ENCODE assay signal across 20 cellular contexts in the genomic region with DNA sequence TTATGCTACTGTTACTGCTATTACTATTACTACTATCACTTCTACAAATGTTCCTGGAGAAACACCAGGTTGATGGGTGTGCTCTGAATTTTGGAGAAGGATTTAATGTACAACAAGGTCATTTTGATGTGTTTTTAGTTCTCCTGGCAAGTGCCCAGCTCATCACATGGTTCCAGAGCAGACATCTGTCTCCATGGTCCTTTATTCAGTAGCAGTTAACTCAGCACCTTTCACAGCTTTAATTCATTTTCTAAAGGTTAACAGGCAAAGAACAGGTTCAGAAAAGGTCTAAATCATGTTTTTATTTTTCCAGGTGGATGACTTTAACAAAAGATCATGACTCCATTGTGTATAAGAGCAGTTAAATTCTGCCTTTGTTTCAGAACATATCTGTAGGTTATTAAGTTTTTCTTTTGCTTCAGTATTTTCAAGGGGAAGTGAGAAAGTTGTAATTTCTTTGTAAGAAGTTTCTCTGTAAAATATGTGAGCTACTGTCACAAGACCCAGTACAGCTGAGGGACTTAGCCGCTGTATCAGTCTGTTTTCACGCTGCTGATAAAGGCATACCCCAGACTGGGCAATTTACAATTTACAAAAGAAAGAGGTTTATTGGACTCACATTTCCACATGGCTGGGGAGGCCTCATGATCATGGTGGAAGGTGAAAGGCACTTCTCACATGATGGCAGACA. TPM values are rescaled to one million over a fixed set of nuclear protein-coding genes. Genes with fewer than 3 reads are reported as not detected.
DNase-seq lines count a peak whose midpoint lies in the region; ATAC-seq and TF ChIP-seq lines count a peak whose summit lies in the region.
"Had no signal": no experiment of that assay in that cellular context is flagged by ENCODE, and none has a peak within 500 bp of the region (broad histone marks: within the 10 kb centered on the region; RNA-seq: fewer than 3 reads in every experiment).

No MANE protein-coding gene starts in this region.

- TF ChIP-seq POLR2A in GM18505 (IDR thresholded peaks at IDR 0.05; ENCODE audit: borderline replicate concordance, extremely low read depth, insufficient read depth, insufficient read length) (no peak), transverse colon (IDR thresholded peaks at IDR 0.05) (no peak)

- ATAC-seq in GM18505 (IDR thresholded peaks at IDR 0.05; ENCODE audit: unreplicated experiment) (peak; percentile 69), GM19463 (IDR thresholded peaks at IDR 0.05; ENCODE audit: unreplicated experiment) (peak; percentile 70), HG02938 (IDR thresholded peaks at IDR 0.05; ENCODE audit: unreplicated experiment) (peak; percentile 61)
- ATAC-seq: body of pancreas, right lobe of liver had no signal

- no peak for TF ChIP-seq EP300 in transverse colon (IDR thresholded peaks at IDR 0.05; ENCODE audit: low read depth)

- H3K36me3 ChIP-seq in transverse colon: peaks cover 0 to 13% (median 0%) of the 10 kb centered on the region in 4 donors
- H3K36me3 ChIP-seq: right lobe of liver had no signal

- H3K27ac ChIP-seq in transverse colon: no peak overlapping the region
- H3K27ac ChIP-seq: body of pancreas, right lobe of liver had no signal

- H3K9me3 ChIP-seq in transverse colon: peaks cover 11 to 20% of the 10 kb centered on the region in 2 donors

- peak; percentile 47 for DNase-seq in NCI-H1694 (lab: John Stamatoyannopoulos, UW)
- DNase-seq in nucleus accumbens (lab: John Stamatoyannopoulos, UW): no peak
- no peak for DNase-seq in D341Med (ENCODE audit: low spot score)
- DNase-seq in transverse colon: no peak
- DNase-seq in DMS153 (lab: John Stamatoyannopoulos, UW): no peak
- DNase-seq: activated CD4-positive, alpha-beta T cell treated with anti-CD3 and anti-CD28 coated beads, Interleukin-2, amount 50 U/mL, for 48 hours; activated effector memory CD4-positive, alpha-beta T cell treated with anti-CD3 and anti-CD28 coated beads, Interleukin-2, amount 50 U/mL, for 16 hours; body of pancreas; Calu3; IMR-90; NCI-H1417 treated with DMSO at 0.1 percent for 48 hours; NCI-H526 treated with DMSO at 0.1 percent for 48 hours; right lobe of liver; SHP77; stimulated activated CD4-positive, alpha-beta T cell treated with anti-CD3 and anti-CD28 coated beads, Interleukin-4, amount 100 ng/mL, for 24 hours; stimulated activated naive CD4-positive, alpha-beta T cell had no signal

- intact Hi-C loops in transverse colon (cut with DNase I; ENCODE audit: low total_unique reads): no loop called here

- 88 to 100% methylated on average over 2 of the region's 2 CpGs for WGBS in transverse colon (ENCODE audit: low coverage in 1 of 2), 2 donors

- H3K27me3 ChIP-seq in transverse colon: no peaks in the 10 kb centered on the region
- H3K27me3 ChIP-seq: body of pancreas, right lobe of liver had no signal

- no peaks in the 10 kb centered on the region for H3K4me1 ChIP-seq in transverse colon
- H3K4me1 ChIP-seq: body of pancreas had no signal

- no peak overlapping the region for H3K4me3 ChIP-seq in transverse colon
- H3K4me3 ChIP-seq: body of pancreas, lung, right lobe of liver had no signal

- in situ Hi-C loops in transverse colon (cut with MboI; ENCODE audit: low pct_ligation_motif_present in 1 of 4, low pct_unique_long_range_greater_than_20kb in 1 of 4, low sequenced_read_pairs in 3 of 4): loop anchor here in 1 of 4 donors (25.0 kb wide), 1 partner anchor 1301 kb away; no protein-coding TSS in a partner anchor

- TF ChIP-seq CTCF in transverse colon (IDR thresholded peaks at IDR 0.05): no peak

RNA-seq across cellular contexts. Expression of a gene that starts 41.9 kb away (rescaled TPM):
- total RNA-seq in transverse colon: 100 to 1,000 TPM in 1 of 4 donors, 10 to 100 TPM in 3; 31.4 to 120 (median 43.4) TPM

RNA-seq across cellular contexts. Expression of a gene that starts 42.1 kb away (rescaled TPM):
- 10 to 100 TPM in 2 of 4 donors, 1 to 10 TPM in 1, under 1 TPM in 1; 0.80 to 11.7 (median 8.0) TPM for total RNA-seq in transverse colon

RNA-seq across cellular contexts. Expression of a gene that starts 60.0 kb away (rescaled TPM):
- not detected for total RNA-seq in transverse colon
- total RNA-seq: Calu3, IMR-90 had no signal
